ENCODE assay signal across 1 cellular context in genomic region chr18:55509631-55510372, GRCh38.
TF ChIP-seq lines count a peak whose summit lies in the region.

No MANE protein-coding gene starts in this region.

TF ChIP-seq in GM23338, 12 proteins besides CTCF, POLR2A, EP300 and RAD21:
- TF ChIP-seq ZNF462 (CRISPR knock-in tag; IDR thresholded peaks at IDR 0.05) (no peak), EZH2phosphoT487 (IDR thresholded peaks at IDR 0.05; ENCODE audit: unreplicated experiment) (no peak), ZNF331 (CRISPR knock-in tag; IDR thresholded peaks at IDR 0.05; ENCODE audit: low read depth) (no peak), ETS1 (IDR thresholded peaks at IDR 0.05) (no peak), ZNF114 (CRISPR knock-in tag; IDR thresholded peaks at IDR 0.05) (no peak), CREB1 (CRISPR knock-in tag; IDR thresholded peaks at IDR 0.05; ENCODE audit: low read depth) (no peak), REST (IDR thresholded peaks at IDR 0.05; ENCODE audit: unreplicated experiment) (no peak), STAT1 (IDR thresholded peaks at IDR 0.05; ENCODE audit: unreplicated experiment) (no peak), JUNB (IDR thresholded peaks at IDR 0.05; ENCODE audit: unreplicated experiment) (no peak), POLR2AphosphoS5 (IDR thresholded peaks at IDR 0.05; ENCODE audit: low read depth) (no peak), EZH2 (IDR thresholded peaks at IDR 0.05; ENCODE audit: low read depth, unreplicated experiment) (no peak), NANOG (IDR thresholded peaks at IDR 0.05; ENCODE audit: borderline replicate concordance) (no peak)
